28 cellular contexts compared by ENCODE assay signal in the genomic region with DNA sequence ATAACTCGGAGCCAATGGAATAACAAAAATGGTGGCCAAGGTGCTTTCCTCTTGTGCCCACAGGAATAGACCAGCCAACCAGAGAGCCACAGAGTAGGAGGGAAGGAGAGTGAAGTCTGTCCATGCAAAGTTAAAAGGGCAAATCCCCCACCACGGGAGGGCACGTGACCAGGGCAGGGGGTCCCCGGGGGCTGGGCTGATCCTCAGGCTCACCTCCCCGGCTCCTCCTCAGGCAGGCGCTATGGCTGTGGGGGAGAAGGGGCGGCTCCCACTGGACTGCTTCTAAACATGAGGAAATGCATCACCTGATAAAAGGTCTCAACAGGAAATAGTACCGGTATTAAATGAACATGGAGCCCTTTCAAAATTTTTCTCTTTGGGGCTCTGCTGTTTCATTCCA.
A peak's percentile ranks its signal among the peaks of the same experiment; 100 is the strongest.
DNase-seq lines count a peak whose midpoint lies in the region; ATAC-seq, FAIRE-seq and TF ChIP-seq lines count a peak whose summit lies in the region.
"Had no signal": no experiment of that assay in that cellular context is flagged by ENCODE, and none has a peak within 500 bp of the region (broad histone marks: within the 10 kb centered on the region; RNA-seq: fewer than 3 reads in every experiment).

No MANE protein-coding gene starts in this region.

- no peak for TF ChIP-seq CTCF in CD8-positive, alpha-beta T cell (IDR thresholded peaks at IDR 0.05)
- TF ChIP-seq CTCF in H1 (IDR thresholded peaks at IDR 0.05; ENCODE audit: control extremely low read depth in 1 of 3, insufficient read depth in 1 of 3, low read depth in 1 of 3, low read length in 3 of 3) (no peak), neural progenitor cell (IDR thresholded peaks at IDR 0.05) (no peak), H9 (conservative IDR thresholded peaks at IDR 0.05) (no peak)

- H3K23me2 ChIP-seq in H1 (ENCODE audit: low read depth, low read length) (no peaks in the 10 kb centered on the region), H9 (ENCODE audit: insufficient read length, low read depth, low read length, poor library complexity, severe bottlenecking) (no peaks in the 10 kb centered on the region)

- FAIRE-seq in H1 (lab: Jason Lieb, UNC) (no peak), HTR-8/SVneo (lab: Jason Lieb, UNC) (no peak)
- FAIRE-seq: G401.6, GM18507 had no signal

- no peak for DNase-seq in CD8-positive, alpha-beta T cell
- DNase-seq in H1 (ENCODE audit: low read depth in 1 of 2, low spot score in 2 of 2) (no peak), neural progenitor cell (ENCODE audit: low spot score) (peak; percentile 16), H9 (no peak), GM23248 (no peak), HTR-8/SVneo (ENCODE audit: insufficient read length, low spot score) (no peak)
- DNase-seq: activated CD4-positive, alpha-beta T cell treated with anti-CD3 and anti-CD28 coated beads, Interleukin-2, amount 50 U/mL, for 1 hour; CD4-positive, alpha-beta memory T cell; glutamatergic neuron; KG1; kidney glomerular epithelial cell; naive B cell; NCI-H1694; NCI-H524 treated with DMSO at 0.1 percent for 48 hours; ovary; RPMI8226; stimulated activated CD4-positive, alpha-beta T cell treated with anti-CD3 and anti-CD28 coated beads, Interleukin-4, amount 100 ng/mL, for 1 hour; stimulated activated naive CD8-positive, alpha-beta T cell treated with anti-CD3 and anti-CD28 coated beads, Interleukin-15, Interleukin-2, amounts not matched to agents 100 U/mL and 50 U/mL, for 24 hours; T-helper 17 cell had no signal

- no peaks in the 10 kb centered on the region for H3K79me2 ChIP-seq in H1 (ENCODE audit: control insufficient read depth in 1 of 2, insufficient read depth in 2 of 2, low read length in 2 of 2)
- H3K79me2 ChIP-seq in neural progenitor cell (ENCODE audit: low read depth), result no peaks in the 10 kb centered on the region
- no peaks in the 10 kb centered on the region for H3K79me2 ChIP-seq in H9 (ENCODE audit: insufficient read depth, low read length)
- no peaks in the 10 kb centered on the region for H3K79me2 ChIP-seq in GM23248 (ENCODE audit: insufficient read depth)

- peaks cover 9% of the 10 kb centered on the region for H3F3A ChIP-seq in neural progenitor cell (ENCODE audit: low read depth)
- peaks cover 25% of the 10 kb centered on the region for H3F3A ChIP-seq in GM23248 (ENCODE audit: insufficient read depth)

- no peak overlapping the region for H4K91ac ChIP-seq in H1 (replicated peaks; ENCODE audit: insufficient read length, low read length)
- no peak overlapping the region for H4K91ac ChIP-seq in H9 (ENCODE audit: insufficient read length, low read depth, low read length)

- no peaks in the 10 kb centered on the region for H3K27me3 Mint-ChIP-seq in CD8-positive, alpha-beta T cell (ENCODE audit: low read depth)
- H3K27me3 Mint-ChIP-seq in neural progenitor cell (ENCODE audit: insufficient read depth, low read depth) (no peaks in the 10 kb centered on the region), H9 (ENCODE audit: low read depth) (no peaks in the 10 kb centered on the region; the same call in none of the 2 replicates)
- H3K27me3 Mint-ChIP-seq: activated naive CD4-positive, alpha-beta T cell treated with anti-CD3 and anti-CD28 coated beads, Interleukin-2, amount 50 U/mL, for 24 hours; CD4-positive, alpha-beta memory T cell; naive B cell; T-helper 17 cell had no signal

- H3K14ac ChIP-seq in H1 (ENCODE audit: insufficient read length) (no peak overlapping the region), H9 (ENCODE audit: insufficient read depth, low read length) (no peak overlapping the region)

- H3K4me1 Mint-ChIP-seq in CD8-positive, alpha-beta T cell (ENCODE audit: low read depth), result peaks cover 9% of the 10 kb centered on the region
- H3K4me1 Mint-ChIP-seq in neural progenitor cell (peaks cover 35% of the 10 kb centered on the region), H9 (peaks cover 35 to 40% of the 10 kb centered on the region in 2 experiments)

- H2AFZ ChIP-seq in H1 (ENCODE audit: low read length) (no peak overlapping the region), neural progenitor cell (replicated peaks) (peak overlapping the region; percentile 64), H9 (ENCODE audit: low read length) (no peak overlapping the region), GM23248 (no peak overlapping the region)

- H3K4me3 Mint-ChIP-seq in CD8-positive, alpha-beta T cell, result no peak overlapping the region
- H3K4me3 Mint-ChIP-seq in neural progenitor cell, result no peak overlapping the region
- H3K4me3 Mint-ChIP-seq in H9, result peak overlapping the region in 1 of 2 experiments; percentile 49; a peak in 2 of 5 replicates
- H3K4me3 Mint-ChIP-seq: activated naive CD4-positive, alpha-beta T cell treated with anti-CD3 and anti-CD28 coated beads, Interleukin-2, amount 50 U/mL, for 24 hours; activated T-helper 1 cell treated with anti-CD3 and anti-CD28 coated beads, Interleukin-12 subunit alpha, Interleukin-12 subunit beta, Interleukin-2, Interleukin-4 antibody, amounts not matched to agents 30 ng/mL and 10 ng/mL and 1 ng/mL, durations not matched to agents 14 hours and 24 hours and 36 hours; CD4-positive, alpha-beta memory T cell; dendritic cell treated with granulocyte-macrophage colony-stimulating factor and Interleukin-4, amounts not matched to agents 40 ng/mL and 50 ng/mL, for 4 days; T-helper 17 cell had no signal

- H3K4me1 ChIP-seq in CD8-positive, alpha-beta T cell (ENCODE audit: insufficient read depth, low read length), result no peaks in the 10 kb centered on the region
- H3K4me1 ChIP-seq in H1 (replicated peaks in 1 of 4; ENCODE audit: control insufficient read depth in 3 of 4, insufficient read depth in 4 of 4, low read length in 3 of 4) (peaks cover 0 to 26% (median 13%) of the 10 kb centered on the region in 4 experiments; a peak in 5 of 7 replicates), neural progenitor cell (peaks cover 25% of the 10 kb centered on the region), H9 (ENCODE audit: insufficient read depth, low read length) (peaks cover 11% of the 10 kb centered on the region), GM23248 (ENCODE audit: insufficient read depth) (peaks cover 29% of the 10 kb centered on the region)

- H3K18ac ChIP-seq in H1 (ENCODE audit: extremely low read depth, low read length), result no peak overlapping the region
- H3K18ac ChIP-seq in H9 (ENCODE audit: insufficient read length, low read depth, low read length), result no peak overlapping the region

- CTCF ChIA-PET in CD8-positive, alpha-beta T cell (lab: Charles Lee), result interaction anchor here (0.5 kb wide), 1 partner anchor 1425 kb away, joined by 3 read pairs; no protein-coding TSS in a partner anchor
- CTCF ChIA-PET in H1 (lab: Charles Lee; ENCODE audit: partially characterized antibody), result interaction anchor here (0.8 to 4.4 kb wide), 8 partner anchors 12 to 191 kb away, joined by 3 to 59 read pairs (median 4); no protein-coding TSS in a partner anchor

- H4K5ac ChIP-seq in H1 (ENCODE audit: insufficient read length, low read depth, low read length) (no peak overlapping the region), H9 (ENCODE audit: insufficient read length, low read depth, low read length) (no peak overlapping the region)

- in situ Hi-C loops in GM23248 (cut with MboI), result loop anchor here (25.0 kb wide), 1 partner anchor 363 kb away; no protein-coding TSS in a partner anchor

- TF ChIP-seq POLR2A in H1 (IDR thresholded peaks at IDR 0.05; ENCODE audit: control extremely low read depth in 1 of 2, low read depth in 2 of 2, low read length in 2 of 2), result no peak

- H3K56ac ChIP-seq in H1 (replicated peaks; ENCODE audit: insufficient read length, low read depth, low read length) (no peak overlapping the region), H9 (ENCODE audit: insufficient read length, low read depth, low read length) (no peak overlapping the region)

- H2BK12ac ChIP-seq in H1 (ENCODE audit: low read depth, low read length), result no peak overlapping the region
- no peak overlapping the region for H2BK12ac ChIP-seq in H9 (ENCODE audit: insufficient read length, low read depth, low read length)

- H2AK5ac ChIP-seq in H1 (ENCODE audit: low read depth, low read length) (no peak overlapping the region), H9 (ENCODE audit: insufficient read length, low read length) (no peak overlapping the region)

- no peak overlapping the region for H3K9ac ChIP-seq in H1 (replicated peaks in 1 of 4; ENCODE audit: extremely low read depth in 1 of 4, low read depth in 3 of 4, low read length in 3 of 4)
- H3K9ac ChIP-seq in neural progenitor cell, result no peak overlapping the region
- no peak overlapping the region for H3K9ac ChIP-seq in H9 (ENCODE audit: extremely low read depth, insufficient read length, low read length)
- H3K9ac ChIP-seq in GM23248, result no peak overlapping the region

- no peak overlapping the region for H2BK5ac ChIP-seq in H1 (ENCODE audit: low read depth, low read length)
- no peak overlapping the region for H2BK5ac ChIP-seq in H9 (ENCODE audit: insufficient read length, low read length)

- H4K8ac ChIP-seq in H1 (ENCODE audit: extremely low read depth, insufficient read depth, low read length) (no peak overlapping the region; the same call in 1 of the 2 replicates), H9 (replicated peaks; ENCODE audit: insufficient read length, low read depth, low read length) (no peak overlapping the region)

- peaks cover 60% of the 10 kb centered on the region for H3K36me3 ChIP-seq in CD8-positive, alpha-beta T cell (ENCODE audit: insufficient read depth, low read length)
- H3K36me3 ChIP-seq in KOPT-K1 (ENCODE audit: insufficient read depth, low read length) (peaks cover 15% of the 10 kb centered on the region; the same call in 1 of the 2 replicates), H1 (ENCODE audit: control insufficient read depth in 2 of 4, insufficient read depth in 4 of 4, low read length in 3 of 4) (no peaks in the 10 kb centered on the region), neural progenitor cell (no peaks in the 10 kb centered on the region), GM23248 (ENCODE audit: low read depth) (no peaks in the 10 kb centered on the region)
- H3K36me3 ChIP-seq: ovary had no signal

- no peak for ATAC-seq in CD8-positive, alpha-beta T cell
- ATAC-seq: stimulated activated naive CD8-positive, alpha-beta T cell treated with anti-CD3 and anti-CD28 coated beads, Interleukin-15, Interleukin-2, amounts not matched to agents 100 U/mL and 50 U/mL, for 24 hours; T-helper 17 cell had no signal

- no peaks in the 10 kb centered on the region for H3K9me3 ChIP-seq in CD8-positive, alpha-beta T cell (ENCODE audit: low read length)
- H3K9me3 ChIP-seq in KOPT-K1 (ENCODE audit: insufficient read depth, low read length, poor library complexity, severe bottlenecking), result no peaks in the 10 kb centered on the region
- H3K9me3 ChIP-seq in H1 (ENCODE audit: insufficient read depth in 2 of 2, low read depth in 1 of 2, low read length in 1 of 2), result no peaks in the 10 kb centered on the region
- H3K9me3 ChIP-seq in neural progenitor cell (ENCODE audit: low read depth), result no peaks in the 10 kb centered on the region
- H3K9me3 ChIP-seq in H9 (ENCODE audit: control insufficient read depth, low read depth, low read length), result no peaks in the 10 kb centered on the region
- no peaks in the 10 kb centered on the region for H3K9me3 ChIP-seq in GM23248 (ENCODE audit: low read depth)
- H3K9me3 ChIP-seq: ascending aorta, ovary, right atrium auricular region, thoracic aorta had no signal

- H3T11ph ChIP-seq in H9 (ENCODE audit: low read length), result no peak overlapping the region

- no peaks in the 10 kb centered on the region for H3K27me3 ChIP-seq in CD8-positive, alpha-beta T cell (ENCODE audit: insufficient read depth, low read length)
- H3K27me3 ChIP-seq in H1 (replicated peaks in 1 of 4; ENCODE audit: control insufficient read depth in 3 of 4, extremely low read depth in 1 of 4, insufficient read depth in 3 of 4, low read length in 3 of 4) (no peaks in the 10 kb centered on the region; a peak in 2 of 7 replicates), neural progenitor cell (no peaks in the 10 kb centered on the region), H9 (ENCODE audit: insufficient read depth, low read length) (no peaks in the 10 kb centered on the region), GM23248 (replicated peaks; ENCODE audit: insufficient read depth) (no peaks in the 10 kb centered on the region)
- H3K27me3 ChIP-seq: ascending aorta, ovary, right atrium auricular region had no signal

- H2BK20ac ChIP-seq in H1 (ENCODE audit: low read length) (no peak overlapping the region), H9 (ENCODE audit: low read depth, low read length, poor library complexity, severe bottlenecking) (no peak overlapping the region)

- peak overlapping the region in 1 of 2 experiments; percentile 22; a peak in 2 of 4 replicates for H3K4me2 ChIP-seq in H1 (ENCODE audit: insufficient read depth in 1 of 2, low read depth in 2 of 2, low read length in 2 of 2)
- peak overlapping the region; percentile 67 for H3K4me2 ChIP-seq in neural progenitor cell
- H3K4me2 ChIP-seq in H9 (ENCODE audit: insufficient read depth, insufficient read length, low read length), result no peak overlapping the region
- H3K4me2 ChIP-seq in GM23248 (ENCODE audit: unreplicated experiment), result no peak overlapping the region

- no peak overlapping the region for H3K27ac ChIP-seq in CD8-positive, alpha-beta T cell (ENCODE audit: low read depth, low read length)
- H3K27ac ChIP-seq in KOPT-K1 (ENCODE audit: low read depth, low read length, poor library complexity, severe bottlenecking), result peak overlapping the region; percentile 69
- H3K27ac ChIP-seq in H1 (ENCODE audit: low read depth, low read length), result no peak overlapping the region
- H3K27ac ChIP-seq in neural progenitor cell, result peak overlapping the region; percentile 27
- no peak overlapping the region for H3K27ac ChIP-seq in H9 (ENCODE audit: insufficient read length, low read depth, low read length)
- no peak overlapping the region for H3K27ac ChIP-seq in GM23248
- H3K27ac ChIP-seq: ascending aorta, ovary, thoracic aorta had no signal

- H4K20me1 ChIP-seq in H1 (replicated peaks in 1 of 2; ENCODE audit: control insufficient read depth in 1 of 2, insufficient read depth in 2 of 2, low read length in 2 of 2) (no peaks in the 10 kb centered on the region), neural progenitor cell (ENCODE audit: low read depth) (no peaks in the 10 kb centered on the region), H9 (ENCODE audit: control insufficient read depth, insufficient read depth, insufficient read length) (peaks cover 3% of the 10 kb centered on the region), GM23248 (ENCODE audit: insufficient read depth) (no peaks in the 10 kb centered on the region)

- H2BK15ac ChIP-seq in H1 (ENCODE audit: low read length) (no peak overlapping the region), H9 (ENCODE audit: low read depth, low read length) (no peak overlapping the region)

- TF ChIP-seq RAD21 in H1 (IDR thresholded peaks at IDR 0.05 in 1 of 2, conservative IDR thresholded peaks at IDR 0.05 in 1 of 2; ENCODE audit: low read depth in 2 of 2, low read length in 2 of 2), result no peak

- peaks cover 89% of the 10 kb centered on the region for H3K36me3 Mint-ChIP-seq in CD8-positive, alpha-beta T cell
- H3K36me3 Mint-ChIP-seq in neural progenitor cell, result no peaks in the 10 kb centered on the region
- peaks cover 0 to 2% (median 0%) of the 10 kb centered on the region in 3 experiments; a peak in 2 of 7 replicates for H3K36me3 Mint-ChIP-seq in H9 (ENCODE audit: insufficient read depth in 1 of 3, low read depth in 3 of 3)

- no peak overlapping the region for H3K4me3 ChIP-seq in CD8-positive, alpha-beta T cell (ENCODE audit: low read depth, low read length)
- H3K4me3 ChIP-seq in H1 (ENCODE audit: extremely low read depth in 1 of 4, insufficient read depth in 2 of 4, low read depth in 3 of 4, low read length in 4 of 4), result no peak overlapping the region
- no peak overlapping the region for H3K4me3 ChIP-seq in neural progenitor cell
- H3K4me3 ChIP-seq in GM23248, result no peak overlapping the region
- H3K4me3 ChIP-seq: ascending aorta, ovary, right atrium auricular region, thoracic aorta had no signal

- peak overlapping the region; percentile 50 for H3K27ac Mint-ChIP-seq in CD8-positive, alpha-beta T cell
- H3K27ac Mint-ChIP-seq in neural progenitor cell (peak overlapping the region; percentile 33), H9 (peak overlapping the region in 1 of 3 experiments; percentile 16; a peak in 2 of 7 replicates)
- H3K27ac Mint-ChIP-seq: activated T-helper 1 cell treated with anti-CD3 and anti-CD28 coated beads, Interleukin-12 subunit alpha, Interleukin-12 subunit beta, Interleukin-2, Interleukin-4 antibody, amounts not matched to agents 30 ng/mL and 10 ng/mL and 1 ng/mL, durations not matched to agents 14 hours and 24 hours and 36 hours; dendritic cell treated with granulocyte-macrophage colony-stimulating factor and Interleukin-4, amounts not matched to agents 40 ng/mL and 50 ng/mL, for 4 days; T-helper 17 cell had no signal

- intact Hi-C loops in CD8-positive, alpha-beta T cell (cut with DNase I, micrococcal nuclease), result loop anchor here in 1 of 2 experiments (10.0 kb wide), 1 partner anchor 281 kb away; no protein-coding TSS in a partner anchor

- H3K79me1 ChIP-seq in H1 (ENCODE audit: low read depth, low read length) (no peaks in the 10 kb centered on the region), H9 (ENCODE audit: insufficient read depth, low read depth, low read length, poor library complexity, severe bottlenecking) (no peaks in the 10 kb centered on the region)

- no peaks in the 10 kb centered on the region for H3K9me2 ChIP-seq in GM23248 (ENCODE audit: insufficient read depth)

- no peaks in the 10 kb centered on the region for H3K9me3 Mint-ChIP-seq in CD8-positive, alpha-beta T cell
- H3K9me3 Mint-ChIP-seq in neural progenitor cell, result no peaks in the 10 kb centered on the region
- no peaks in the 10 kb centered on the region for H3K9me3 Mint-ChIP-seq in H9
- H3K9me3 Mint-ChIP-seq: activated naive CD4-positive, alpha-beta T cell treated with anti-CD3 and anti-CD28 coated beads, Interleukin-2, amount 50 U/mL, for 24 hours; activated T-helper 1 cell treated with anti-CD3 and anti-CD28 coated beads, Interleukin-12 subunit alpha, Interleukin-12 subunit beta, Interleukin-2, Interleukin-4 antibody, amounts not matched to agents 30 ng/mL and 10 ng/mL and 1 ng/mL, durations not matched to agents 14 hours and 24 hours and 36 hours; dendritic cell treated with granulocyte-macrophage colony-stimulating factor and Interleukin-4, amounts not matched to agents 40 ng/mL and 50 ng/mL, for 4 days had no signal

- H3K4ac ChIP-seq in H1 (replicated peaks; ENCODE audit: insufficient read length, low read depth, low read length), result no peak overlapping the region
- no peak overlapping the region for H3K4ac ChIP-seq in H9 (ENCODE audit: low read depth, low read length)

- POLR2A ChIA-PET in CD8-positive, alpha-beta T cell (lab: Charles Lee), result interaction anchor here (0.8 kb wide), 1 partner anchor 8 kb away, joined by 4 read pairs; no protein-coding TSS in a partner anchor
- POLR2A ChIA-PET in H1 (lab: Charles Lee; ENCODE audit: partially characterized antibody), result no interaction called here

- no peak overlapping the region for H2BK120ac ChIP-seq in H1 (replicated peaks; ENCODE audit: low read depth, low read length)
- no peak overlapping the region for H2BK120ac ChIP-seq in H9 (ENCODE audit: low read depth, low read length, poor library complexity, severe bottlenecking)

- no peak for TF ChIP-seq EP300 in H1 (IDR thresholded peaks at IDR 0.05; ENCODE audit: borderline replicate concordance in 1 of 2, low read depth in 2 of 2, low read length in 2 of 2)

- H3K23ac ChIP-seq in H1 (ENCODE audit: insufficient read length) (no peak overlapping the region), H9 (ENCODE audit: insufficient read length, low read depth, low read length) (no peak overlapping the region)

- 65% methylated on average over 8 of the region's 8 CpGs; no CpG with 5 or more reads in 1 of the 2 experiments for WGBS in H1 (ENCODE audit: extremely low coverage in 1 of 2, insufficient coverage in 1 of 2, insufficient read length in 1 of 2, insufficient replicate concordance in 2 of 2, low coverage in 1 of 2, low lambda C conversion rate in 2 of 2, missing lambda C conversion rate in 1 of 2), 2 experiments
- no CpG with 5 or more reads among the region's 8 CpGs for WGBS in H9 (ENCODE audit: extremely low coverage, insufficient read length, low lambda C conversion rate)
- WGBS in GM23248 (ENCODE audit: low coverage in 1 of 2, low lambda C conversion rate in 2 of 2, missing lambda C conversion rate in 2 of 2), 2 experiments, result 60 to 65% methylated on average over 8 of the region's 8 CpGs

Comparison
In these comparisons a context has a peak if more than half of its experiments do, and no peak if none do; other contexts are left out.
1. H3K27ac ChIP-seq: peak in KOPT-K1 (single experiment) and neural progenitor cell (single experiment); none in CD8-positive, alpha-beta T cell (single experiment), H1 (single experiment), H9 (single experiment) and GM23248 (single experiment).